9 cellular contexts compared by ENCODE assay signal in the genomic region with DNA sequence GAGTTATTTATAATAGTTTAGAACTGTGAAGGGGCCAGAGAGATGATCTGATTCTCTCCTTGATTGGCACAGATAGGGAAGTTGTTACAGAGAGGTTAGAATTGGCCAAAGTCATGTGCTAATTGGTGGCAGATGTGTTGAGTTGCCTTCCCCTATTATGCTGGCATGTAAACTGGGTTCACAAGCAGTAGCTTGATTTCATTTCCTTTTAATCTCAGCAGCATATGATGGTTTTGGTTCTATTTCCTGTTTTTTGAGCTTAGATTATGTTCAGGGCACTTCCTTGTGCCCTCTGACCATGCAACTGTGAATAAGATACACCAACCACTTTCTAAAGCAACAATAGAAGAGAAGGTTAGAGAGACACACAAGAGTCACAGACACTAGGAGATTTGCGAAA. TPM values are rescaled to one million over a fixed set of nuclear protein-coding genes. Genes with fewer than 3 reads are reported as not detected.
DNase-seq lines count a peak whose midpoint lies in the region; ATAC-seq, FAIRE-seq and TF ChIP-seq lines count a peak whose summit lies in the region.
"Had no signal": no experiment of that assay in that cellular context is flagged by ENCODE, and none has a peak within 500 bp of the region (broad histone marks: within the 10 kb centered on the region; RNA-seq: fewer than 3 reads in every experiment).

No MANE protein-coding gene starts in this region.

- peak; percentile 78 for ATAC-seq in HG02981 (IDR thresholded peaks at IDR 0.05; ENCODE audit: unreplicated experiment)

- DNase-seq in GM19239 (ENCODE audit: insufficient read length, low spot score) (peak; percentile 9), SIG-M5 (lab: John Stamatoyannopoulos, UW) (peak; percentile 59), putamen (ENCODE audit: low spot score) (peak; percentile 22), DMS153 treated with DMSO at 0.1 percent for 48 hours (lab: John Stamatoyannopoulos, UW; ENCODE audit: unreplicated experiment) (no peak), endothelial cell (ENCODE audit: low spot score) (no peak), NCI-H187 (lab: John Stamatoyannopoulos, UW) (no peak)
- DNase-seq in activated T-cell treated with anti-CD3 and anti-CD28 coated beads, Interleukin-2, amount 50 U/mL, for 24 hours: no peak
- DNase-seq: central memory CD4-positive, alpha-beta T cell had no signal

- peak; percentile 76 for FAIRE-seq in GM19239 (lab: Jason Lieb, UNC)

- no peak overlapping the region for H3K27ac Mint-ChIP-seq in activated T-cell treated with anti-CD3 and anti-CD28 coated beads, Interleukin-2, amount 50 U/mL, for 24 hours
- H3K27ac Mint-ChIP-seq in endothelial cell (ENCODE audit: unreplicated experiment): no peak overlapping the region

- no peaks in the 10 kb centered on the region for H3K27me3 Mint-ChIP-seq in activated T-cell treated with anti-CD3 and anti-CD28 coated beads, Interleukin-2, amount 50 U/mL, for 24 hours
- H3K27me3 Mint-ChIP-seq in endothelial cell (ENCODE audit: unreplicated experiment): no peaks in the 10 kb centered on the region

- H3K9me3 Mint-ChIP-seq in activated T-cell treated with anti-CD3 and anti-CD28 coated beads, Interleukin-2, amount 50 U/mL, for 24 hours: no peaks in the 10 kb centered on the region
- H3K9me3 Mint-ChIP-seq in endothelial cell (ENCODE audit: unreplicated experiment): no peaks in the 10 kb centered on the region

- H3K4me1 Mint-ChIP-seq in activated T-cell treated with anti-CD3 and anti-CD28 coated beads, Interleukin-2, amount 50 U/mL, for 24 hours (ENCODE audit: low read depth): peaks cover 8% of the 10 kb centered on the region
- H3K4me1 Mint-ChIP-seq in endothelial cell (ENCODE audit: unreplicated experiment): no peaks in the 10 kb centered on the region

- peaks cover 51% of the 10 kb centered on the region for H3K36me3 Mint-ChIP-seq in activated T-cell treated with anti-CD3 and anti-CD28 coated beads, Interleukin-2, amount 50 U/mL, for 24 hours (ENCODE audit: low read depth)
- H3K36me3 Mint-ChIP-seq in endothelial cell (ENCODE audit: low read depth, unreplicated experiment): no peaks in the 10 kb centered on the region

- no peak overlapping the region for H3K4me3 Mint-ChIP-seq in activated T-cell treated with anti-CD3 and anti-CD28 coated beads, Interleukin-2, amount 50 U/mL, for 24 hours
- H3K4me3 Mint-ChIP-seq in endothelial cell (ENCODE audit: unreplicated experiment): no peak overlapping the region

- TF ChIP-seq CTCF in endothelial cell (IDR thresholded peaks at IDR 0.05; ENCODE audit: unreplicated experiment): no peak

RNA-seq across cellular contexts. Expression of gene HPS3, which starts 16.5 kb away (rescaled TPM):
- 18.8 TPM for total RNA-seq in endothelial cell (ENCODE audit: unreplicated experiment)

RNA-seq across cellular contexts. Expression of gene HLTF, which starts 59.6 kb away (rescaled TPM):
- total RNA-seq in endothelial cell (ENCODE audit: unreplicated experiment): 15.9 TPM

Comparison
In these comparisons a context has a peak if more than half of its experiments do, and no peak if none do; other contexts are left out.
1. DNase-seq: peak in GM19239 (single experiment), SIG-M5 (single experiment) and putamen (single experiment); none in activated T-cell treated with anti-CD3 and anti-CD28 coated beads, Interleukin-2, amount 50 U/mL, for 24 hours (single experiment), DMS153 treated with DMSO at 0.1 percent for 48 hours (single experiment), endothelial cell (single experiment) and NCI-H187 (0 of 2).